16 cellular contexts compared by ENCODE assay signal in genomic region chr1:111553199-111553598, GRCh38. TPM values are rescaled to one million over a fixed set of nuclear protein-coding genes. Genes with fewer than 3 reads are reported as not detected.
A peak's percentile ranks its signal among the peaks of the same experiment; 100 is the strongest.
DNase-seq lines count a peak whose midpoint lies in the region; ATAC-seq lines count a peak whose summit lies in the region.
"Had no signal": no experiment of that assay in that cellular context is flagged by ENCODE, and none has a peak within 500 bp of the region (broad histone marks: within the 10 kb centered on the region; RNA-seq: fewer than 3 reads in every experiment).

No MANE protein-coding gene starts in this region.

- H3K9me3 ChIP-seq in SJSA1 (replicated peaks) (no peaks in the 10 kb centered on the region), skeletal muscle satellite cell (replicated peaks; ENCODE audit: low read length) (no peaks in the 10 kb centered on the region)
- H3K9me3 ChIP-seq: stomach had no signal

- H3K4me3 ChIP-seq in SJSA1 (no peak overlapping the region), skeletal muscle satellite cell (ENCODE audit: low read length) (no peak overlapping the region)
- H3K4me3 ChIP-seq: stomach had no signal

- H3K27ac ChIP-seq in SJSA1: peak overlapping the region; percentile 34
- H3K27ac ChIP-seq: stomach, WERI-Rb-1 had no signal

- no peak for ATAC-seq in HG02588 (IDR thresholded peaks at IDR 0.05; ENCODE audit: unreplicated experiment)
- ATAC-seq: effector memory CD8-positive, alpha-beta T cell had no signal

- H3K27me3 ChIP-seq in SJSA1 (replicated peaks) (no peaks in the 10 kb centered on the region), skeletal muscle satellite cell (ENCODE audit: control insufficient read depth, insufficient read depth, low read length) (no peaks in the 10 kb centered on the region)
- H3K27me3 ChIP-seq: stomach had no signal

- DNase-seq in GM04504 (ENCODE audit: low read depth) (peak; percentile 81), SJSA1 (ENCODE audit: low read depth in 1 of 2, low spot score in 2 of 2) (peak; percentile 36 to 48), fibroblast of peridontal ligament (ENCODE audit: extremely low read depth) (peak; percentile 69), KG1 (lab: John Stamatoyannopoulos, UW) (no peak), cerebellar cortex (ENCODE audit: low spot score) (no peak)
- DNase-seq: Calu3; effector memory CD8-positive, alpha-beta T cell; NCI-H1436 treated with DMSO at 0.1 percent for 48 hours; NCI-H524 treated with DMSO at 0.1 percent for 48 hours; posterior cingulate gyrus; SHP77 treated with DMSO at 0.1 percent for 48 hours; stomach; WERI-Rb-1 had no signal

- H3K36me3 ChIP-seq in SJSA1: peaks cover 13% of the 10 kb centered on the region
- no peaks in the 10 kb centered on the region for H3K36me3 ChIP-seq in skeletal muscle satellite cell (ENCODE audit: insufficient read depth, low read length)
- H3K36me3 ChIP-seq: stomach, WERI-Rb-1 had no signal

- H3K9ac ChIP-seq in skeletal muscle satellite cell (ENCODE audit: low read depth, low read length): no peak overlapping the region

- H3K4me2 ChIP-seq in skeletal muscle satellite cell (ENCODE audit: low read length): peak overlapping the region; percentile 46

- H3K4me1 ChIP-seq in SJSA1 (replicated peaks) (peaks cover 13% of the 10 kb centered on the region), skeletal muscle satellite cell (ENCODE audit: control insufficient read depth, insufficient read depth, low read length) (peaks cover 13% of the 10 kb centered on the region)
- H3K4me1 ChIP-seq: stomach had no signal

RNA-seq across cellular contexts. Expression of gene ADORA3, which starts 49.8 kb away (rescaled TPM):
- not detected in 2 replicates for total RNA-seq in SJSA1 (2014; rRNA removed; shearing (Covaris generic))
- not detected in 2 replicates for total RNA-seq in skeletal muscle satellite cell (2012; rRNA removed)
- total RNA-seq: Calu3, HT-29 had no signal

RNA-seq across cellular contexts. Expression of gene TMIGD3, which starts 49.8 kb away (rescaled TPM):
- not detected in 2 replicates for total RNA-seq in SJSA1 (2014; rRNA removed; shearing (Covaris generic))
- not detected in 2 replicates for total RNA-seq in skeletal muscle satellite cell (2012; rRNA removed)
- total RNA-seq: Calu3, HT-29 had no signal

Comparison
In these comparisons a context has a peak if more than half of its experiments do, and no peak if none do; other contexts are left out.
1. DNase-seq: peak in GM04504 (single experiment), SJSA1 (2 of 2) and fibroblast of peridontal ligament (single experiment); none in KG1 (single experiment) and cerebellar cortex (single experiment).